ENCODE assay signal across 8 cellular contexts in genomic region chr20:50575869-50576720, GRCh38.
DNase-seq lines count a peak whose midpoint lies in the region; ATAC-seq and FAIRE-seq lines count a peak whose summit lies in the region.

No MANE protein-coding gene starts in this region.

- H3K27ac ChIP-seq in small intestine (ENCODE audit: low read depth in 1 of 2, low read length in 1 of 2): no peak overlapping the region

- DNase-seq in ELF-1 (ENCODE audit: low read depth, low spot score) (peak; percentile 75), Kasumi-1 (lab: John Stamatoyannopoulos, UW) (peak; percentile 51 to 62), T-helper 22 cell (ENCODE audit: low read depth) (peak; percentile 14), amniotic epithelial cell (ENCODE audit: low read depth) (peak; percentile 67), hepatic stellate cell (ENCODE audit: low spot score) (peak; percentile 82), small intestine (peak; percentile 62), NCI-H1105 (lab: John Stamatoyannopoulos, UW) (no peak)

- H3K9me3 ChIP-seq in small intestine (ENCODE audit: control insufficient read depth, low read depth): no peaks in the 10 kb centered on the region

- WGBS in small intestine, 3 donors: 59 to 67% (median 65%) methylated on average over 12 of the region's 12 CpGs

- no peak for FAIRE-seq in small intestine (lab: Jason Lieb, UNC)

- ATAC-seq in GM21526 (IDR thresholded peaks at IDR 0.05; ENCODE audit: low FRiP score, unreplicated experiment): no peak

- no peaks in the 10 kb centered on the region for H3K27me3 ChIP-seq in small intestine (ENCODE audit: control insufficient read depth in 2 of 2, insufficient read depth in 2 of 2, low read length in 2 of 2)

- H3K36me3 ChIP-seq in small intestine (ENCODE audit: control insufficient read depth in 2 of 2, insufficient read depth in 2 of 2, low read length in 2 of 2): peaks cover 8 to 15% of the 10 kb centered on the region in 2 donors

- peaks cover 0 to 3% of the 10 kb centered on the region in 2 donors for H3K4me1 ChIP-seq in small intestine (ENCODE audit: control insufficient read depth in 2 of 2, insufficient read depth in 1 of 2, low read depth in 1 of 2, low read length in 1 of 2)

- H3K4me3 ChIP-seq in small intestine (ENCODE audit: low read depth in 1 of 2, low read length in 2 of 2): no peak overlapping the region
